9 cellular contexts compared by ENCODE assay signal in genomic region chr4:158259955-158260575, GRCh38. TPM values are rescaled to one million over a fixed set of nuclear protein-coding genes. Genes with fewer than 3 reads are reported as not detected.
A peak's percentile ranks its signal among the peaks of the same experiment; 100 is the strongest.
DNase-seq lines count a peak whose midpoint lies in the region; TF ChIP-seq lines count a peak whose summit lies in the region.
"Had no signal": no experiment of that assay in that cellular context is flagged by ENCODE, and none has a peak within 500 bp of the region (broad histone marks: within the 10 kb centered on the region; RNA-seq: fewer than 3 reads in every experiment).

No MANE protein-coding gene starts in this region.

- H3K4me3 ChIP-seq in GM12865 (ENCODE audit: low read depth, low read length) (no peak overlapping the region), HUES48 (ENCODE audit: low read depth, low read length) (no peak overlapping the region), mesenchymal stem cell (ENCODE audit: insufficient read depth in 1 of 2, low read depth in 1 of 2, low read length in 2 of 2) (no peak overlapping the region), esophagus squamous epithelium (no peak overlapping the region)

- H2BK120ac ChIP-seq in mesenchymal stem cell (ENCODE audit: low read depth, low read length), result no peak overlapping the region

- H3K79me1 ChIP-seq in mesenchymal stem cell (replicated peaks; ENCODE audit: low read length, poor library complexity, severe bottlenecking), result no peaks in the 10 kb centered on the region

- H3K9ac ChIP-seq in HUES48 (ENCODE audit: low read depth, low read length) (no peak overlapping the region), mesenchymal stem cell (ENCODE audit: low read length) (peak overlapping the region; percentile 67)

- WGBS in mesenchymal stem cell, result 56% methylated on average over 1 of the region's 3 CpGs
- 46 to 49% methylated on average over 3 of the region's 3 CpGs for WGBS in esophagus squamous epithelium, 2 donors

- no peak overlapping the region for H3K14ac ChIP-seq in mesenchymal stem cell (ENCODE audit: low read length in 2 of 2)

- peak; percentile 15 for TF ChIP-seq CTCF in GM12865 (IDR thresholded peaks at IDR 0.05; ENCODE audit: insufficient read depth, low read depth, low read length, missing control alignments)
- peak in 2 of 6 experiments; percentile 11 to 34 for TF ChIP-seq CTCF in esophagus squamous epithelium (IDR thresholded peaks at IDR 0.05)

- H3K18ac ChIP-seq in mesenchymal stem cell (ENCODE audit: low read depth in 1 of 2, low read length in 2 of 2), result no peak overlapping the region

- H3K27ac ChIP-seq in HUES48 (ENCODE audit: low read depth, low read length) (peak overlapping the region; percentile 40), mesenchymal stem cell (ENCODE audit: low read length, poor library complexity, severe bottlenecking) (no peak overlapping the region), esophagus squamous epithelium (no peak overlapping the region)

- no peak overlapping the region for H2AK5ac ChIP-seq in mesenchymal stem cell (ENCODE audit: low read length, severe bottlenecking)

- H3K4me1 ChIP-seq in HUES48 (ENCODE audit: control insufficient read depth, insufficient read depth, low read length) (peaks cover 37% of the 10 kb centered on the region), mesenchymal stem cell (ENCODE audit: control insufficient read depth, insufficient read depth, low read depth, low read length) (no peaks in the 10 kb centered on the region), esophagus squamous epithelium (no peaks in the 10 kb centered on the region)

- H3K27me3 ChIP-seq in HUES48 (ENCODE audit: control insufficient read depth, insufficient read depth, low read length), result no peaks in the 10 kb centered on the region
- H3K27me3 ChIP-seq in mesenchymal stem cell (ENCODE audit: control insufficient read depth in 1 of 2, insufficient read depth in 1 of 2, low read length in 2 of 2), result no peaks in the 10 kb centered on the region
- no peaks in the 10 kb centered on the region for H3K27me3 ChIP-seq in esophagus squamous epithelium

- DNase-seq in GM12865 (ENCODE audit: low read depth), result peak; percentile 18
- DNase-seq in amniotic stem cell (lab: John Stamatoyannopoulos, UW), result peak; percentile 2
- peak; percentile 38 for DNase-seq in mesenchymal stem cell
- no peak for DNase-seq in KG1 (lab: John Stamatoyannopoulos, UW)
- DNase-seq in posterior vena cava (ENCODE audit: low spot score), result no peak
- DNase-seq in stimulated activated CD4-positive, alpha-beta T cell treated with anti-CD3 and anti-CD28 coated beads, Interleukin-4, amount 100 ng/mL, for 24 hours, result no peak
- DNase-seq in esophagus squamous epithelium (lab: John Stamatoyannopoulos, UW), result no peak
- DNase-seq: NCI-H1092 had no signal

- H3K9me3 ChIP-seq in HUES48 (ENCODE audit: control insufficient read depth, insufficient read depth, low read length) (no peaks in the 10 kb centered on the region), mesenchymal stem cell (ENCODE audit: control insufficient read depth, low read length) (no peaks in the 10 kb centered on the region), esophagus squamous epithelium (no peaks in the 10 kb centered on the region)

- no peak overlapping the region for H2BK15ac ChIP-seq in mesenchymal stem cell (ENCODE audit: low read depth, poor library complexity, severe bottlenecking)

- no peak overlapping the region for H2BK12ac ChIP-seq in mesenchymal stem cell (ENCODE audit: low read length in 2 of 2)

- H3K4ac ChIP-seq in mesenchymal stem cell (ENCODE audit: low read depth in 1 of 2, low read length in 2 of 2), result no peak overlapping the region

- no peak overlapping the region for H4K8ac ChIP-seq in mesenchymal stem cell (ENCODE audit: low read length)

- H3K4me2 ChIP-seq in mesenchymal stem cell (ENCODE audit: low read length, poor library complexity, severe bottlenecking), result no peak overlapping the region

- H2BK5ac ChIP-seq in mesenchymal stem cell (ENCODE audit: low read depth, low read length, poor library complexity, severe bottlenecking), result no peak overlapping the region

- no peak for TF ChIP-seq POLR2A in esophagus squamous epithelium (IDR thresholded peaks at IDR 0.05)

- intact Hi-C loops in posterior vena cava (cut with DNase I) (loop anchor here (5.0 to 10.0 kb wide), 2 partner anchors 65 to 367 kb away; no protein-coding TSS in a partner anchor), esophagus squamous epithelium (cut with DNase I) (loop anchor here (10.0 kb wide), 1 partner anchor 65 kb away; no protein-coding TSS in a partner anchor)

- H2AFZ ChIP-seq in mesenchymal stem cell (ENCODE audit: low read depth, low read length), result no peak overlapping the region

- H3K36me3 ChIP-seq in HUES48 (ENCODE audit: control insufficient read depth, insufficient read depth, low read length), result no peaks in the 10 kb centered on the region
- H3K36me3 ChIP-seq in mesenchymal stem cell (ENCODE audit: control insufficient read depth in 1 of 2, insufficient read depth in 2 of 2, low read depth in 1 of 2, low read length in 2 of 2), result no peaks in the 10 kb centered on the region
- H3K36me3 ChIP-seq in esophagus squamous epithelium, result no peaks in the 10 kb centered on the region

- H4K91ac ChIP-seq in mesenchymal stem cell (ENCODE audit: low read length), result no peak overlapping the region

- H3K23ac ChIP-seq in mesenchymal stem cell (ENCODE audit: low read length in 2 of 2), result no peak overlapping the region

RNA-seq across cellular contexts. Expression of gene TMEM144, which starts 49.8 kb away (rescaled TPM):
- polyA plus RNA-seq in mesenchymal stem cell (2013, experiment 1 of 2), result 1.7 TPM
- 2.0 TPM for polyA plus RNA-seq in mesenchymal stem cell (2013, experiment 2 of 2)
- total RNA-seq in posterior vena cava, result 1 to 10 TPM; 5.1 to 8.0 TPM
- total RNA-seq in esophagus squamous epithelium, result 10 to 100 TPM in 2 of 4 donors, 1 to 10 TPM in 2; 3.4 to 12.8 (median 9.5) TPM

Comparison
In these comparisons a context has a peak if more than half of its experiments do, and no peak if none do; other contexts are left out.
1. DNase-seq: peak in GM12865 (single experiment), amniotic stem cell (single experiment) and mesenchymal stem cell (single experiment); none in KG1 (single experiment), posterior vena cava (single experiment), stimulated activated CD4-positive, alpha-beta T cell treated with anti-CD3 and anti-CD28 coated beads, Interleukin-4, amount 100 ng/mL, for 24 hours (single experiment) and esophagus squamous epithelium (single experiment).